Comparison of ENCODE assay signal across 6 cellular contexts in genomic region chr9:31582561-31582960, GRCh38.
"Had no signal": no experiment of that assay in that cellular context is flagged by ENCODE, and none has a peak within 500 bp of the region (broad histone marks: within the 10 kb centered on the region; RNA-seq: fewer than 3 reads in every experiment).

No MANE protein-coding gene starts in this region.

- H3K27ac Mint-ChIP-seq: GM23338, H9 had no signal

- H3K27me3 Mint-ChIP-seq: IgD-negative memory B cell had no signal

- H3K4me1 Mint-ChIP-seq: GM23338, H9, IgD-negative memory B cell had no signal

- H3K36me3 Mint-ChIP-seq: IgD-negative memory B cell had no signal

- DNase-seq: H9, HCEC 1CT, KBM-7 had no signal

- H3K9me3 Mint-ChIP-seq: GM23338, H9 had no signal

- ATAC-seq: GM23338, HepG2 had no signal

- H3K4me3 Mint-ChIP-seq: GM23338, H9, IgD-negative memory B cell had no signal
